Comparison of ENCODE assay signal across 1 cellular context in the genomic region with DNA sequence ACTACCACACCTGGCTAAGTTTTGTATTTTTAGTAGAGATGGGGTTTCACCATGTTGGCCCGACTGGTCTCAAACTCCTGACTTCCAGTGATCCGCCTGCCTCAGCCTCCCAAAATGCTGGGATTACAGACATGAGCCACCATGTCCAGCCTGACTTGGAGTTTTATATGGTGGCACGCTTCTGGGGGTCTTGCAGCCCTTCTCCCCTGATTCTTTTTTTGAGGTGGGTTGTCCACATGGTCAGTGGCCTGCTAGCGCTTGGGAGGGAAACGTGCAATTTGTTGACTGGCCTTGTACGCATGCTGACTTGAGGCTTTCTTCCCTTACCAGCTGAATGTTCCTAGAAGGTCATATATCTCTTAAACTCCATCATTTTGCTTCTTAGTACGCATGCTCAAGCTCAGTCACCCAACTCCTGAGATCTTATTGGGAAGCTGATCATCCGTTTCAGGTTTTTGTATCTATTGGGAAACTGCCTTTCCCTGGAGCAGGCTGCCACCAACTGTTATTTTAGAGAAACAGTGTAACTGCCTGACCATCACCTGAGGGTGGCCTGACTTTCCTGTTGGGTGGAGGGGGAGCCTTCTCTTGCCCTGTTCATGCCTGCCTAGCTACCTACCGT.
TF ChIP-seq lines count a peak whose summit lies in the region.

No MANE protein-coding gene starts in this region.

TF ChIP-seq in H1, 55 proteins besides CTCF, POLR2A, EP300 and RAD21 (continued from another document):
- TF ChIP-seq, protein P1, sequence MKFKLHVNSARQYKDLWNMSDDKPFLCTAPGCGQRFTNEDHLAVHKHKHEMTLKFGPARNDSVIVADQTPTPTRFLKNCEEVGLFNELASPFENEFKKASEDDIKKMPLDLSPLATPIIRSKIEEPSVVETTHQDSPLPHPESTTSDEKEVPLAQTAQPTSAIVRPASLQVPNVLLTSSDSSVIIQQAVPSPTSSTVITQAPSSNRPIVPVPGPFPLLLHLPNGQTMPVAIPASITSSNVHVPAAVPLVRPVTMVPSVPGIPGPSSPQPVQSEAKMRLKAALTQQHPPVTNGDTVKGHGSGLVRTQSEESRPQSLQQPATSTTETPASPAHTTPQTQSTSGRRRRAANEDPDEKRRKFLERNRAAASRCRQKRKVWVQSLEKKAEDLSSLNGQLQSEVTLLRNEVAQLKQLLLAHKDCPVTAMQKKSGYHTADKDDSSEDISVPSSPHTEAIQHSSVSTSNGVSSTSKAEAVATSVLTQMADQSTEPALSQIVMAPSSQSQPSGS (IDR thresholded peaks at IDR 0.05; ENCODE audit: low read length) = no peak
- TF ChIP-seq RXRA (IDR thresholded peaks at IDR 0.05; ENCODE audit: insufficient read depth, low read depth, low read length) = no peak
- no peak for TF ChIP-seq JUND (IDR thresholded peaks at IDR 0.05; ENCODE audit: low read length)
- TF ChIP-seq KDM1A (IDR thresholded peaks at IDR 0.05; ENCODE audit: borderline replicate concordance, low read length) = no peak
- no peak for TF ChIP-seq EZH2 (IDR thresholded peaks at IDR 0.05; ENCODE audit: low read depth, low read length, severe bottlenecking)
- no peak for TF ChIP-seq FOSL1 (IDR thresholded peaks at IDR 0.05; ENCODE audit: insufficient read depth, low read depth, low read length)
- TF ChIP-seq EGR1 (IDR thresholded peaks at IDR 0.05; ENCODE audit: borderline replicate concordance, low read depth, low read length) = no peak
- no peak for TF ChIP-seq HDAC6 (IDR thresholded peaks at IDR 0.05; ENCODE audit: low read depth, low read length)
- TF ChIP-seq, protein P2, sequence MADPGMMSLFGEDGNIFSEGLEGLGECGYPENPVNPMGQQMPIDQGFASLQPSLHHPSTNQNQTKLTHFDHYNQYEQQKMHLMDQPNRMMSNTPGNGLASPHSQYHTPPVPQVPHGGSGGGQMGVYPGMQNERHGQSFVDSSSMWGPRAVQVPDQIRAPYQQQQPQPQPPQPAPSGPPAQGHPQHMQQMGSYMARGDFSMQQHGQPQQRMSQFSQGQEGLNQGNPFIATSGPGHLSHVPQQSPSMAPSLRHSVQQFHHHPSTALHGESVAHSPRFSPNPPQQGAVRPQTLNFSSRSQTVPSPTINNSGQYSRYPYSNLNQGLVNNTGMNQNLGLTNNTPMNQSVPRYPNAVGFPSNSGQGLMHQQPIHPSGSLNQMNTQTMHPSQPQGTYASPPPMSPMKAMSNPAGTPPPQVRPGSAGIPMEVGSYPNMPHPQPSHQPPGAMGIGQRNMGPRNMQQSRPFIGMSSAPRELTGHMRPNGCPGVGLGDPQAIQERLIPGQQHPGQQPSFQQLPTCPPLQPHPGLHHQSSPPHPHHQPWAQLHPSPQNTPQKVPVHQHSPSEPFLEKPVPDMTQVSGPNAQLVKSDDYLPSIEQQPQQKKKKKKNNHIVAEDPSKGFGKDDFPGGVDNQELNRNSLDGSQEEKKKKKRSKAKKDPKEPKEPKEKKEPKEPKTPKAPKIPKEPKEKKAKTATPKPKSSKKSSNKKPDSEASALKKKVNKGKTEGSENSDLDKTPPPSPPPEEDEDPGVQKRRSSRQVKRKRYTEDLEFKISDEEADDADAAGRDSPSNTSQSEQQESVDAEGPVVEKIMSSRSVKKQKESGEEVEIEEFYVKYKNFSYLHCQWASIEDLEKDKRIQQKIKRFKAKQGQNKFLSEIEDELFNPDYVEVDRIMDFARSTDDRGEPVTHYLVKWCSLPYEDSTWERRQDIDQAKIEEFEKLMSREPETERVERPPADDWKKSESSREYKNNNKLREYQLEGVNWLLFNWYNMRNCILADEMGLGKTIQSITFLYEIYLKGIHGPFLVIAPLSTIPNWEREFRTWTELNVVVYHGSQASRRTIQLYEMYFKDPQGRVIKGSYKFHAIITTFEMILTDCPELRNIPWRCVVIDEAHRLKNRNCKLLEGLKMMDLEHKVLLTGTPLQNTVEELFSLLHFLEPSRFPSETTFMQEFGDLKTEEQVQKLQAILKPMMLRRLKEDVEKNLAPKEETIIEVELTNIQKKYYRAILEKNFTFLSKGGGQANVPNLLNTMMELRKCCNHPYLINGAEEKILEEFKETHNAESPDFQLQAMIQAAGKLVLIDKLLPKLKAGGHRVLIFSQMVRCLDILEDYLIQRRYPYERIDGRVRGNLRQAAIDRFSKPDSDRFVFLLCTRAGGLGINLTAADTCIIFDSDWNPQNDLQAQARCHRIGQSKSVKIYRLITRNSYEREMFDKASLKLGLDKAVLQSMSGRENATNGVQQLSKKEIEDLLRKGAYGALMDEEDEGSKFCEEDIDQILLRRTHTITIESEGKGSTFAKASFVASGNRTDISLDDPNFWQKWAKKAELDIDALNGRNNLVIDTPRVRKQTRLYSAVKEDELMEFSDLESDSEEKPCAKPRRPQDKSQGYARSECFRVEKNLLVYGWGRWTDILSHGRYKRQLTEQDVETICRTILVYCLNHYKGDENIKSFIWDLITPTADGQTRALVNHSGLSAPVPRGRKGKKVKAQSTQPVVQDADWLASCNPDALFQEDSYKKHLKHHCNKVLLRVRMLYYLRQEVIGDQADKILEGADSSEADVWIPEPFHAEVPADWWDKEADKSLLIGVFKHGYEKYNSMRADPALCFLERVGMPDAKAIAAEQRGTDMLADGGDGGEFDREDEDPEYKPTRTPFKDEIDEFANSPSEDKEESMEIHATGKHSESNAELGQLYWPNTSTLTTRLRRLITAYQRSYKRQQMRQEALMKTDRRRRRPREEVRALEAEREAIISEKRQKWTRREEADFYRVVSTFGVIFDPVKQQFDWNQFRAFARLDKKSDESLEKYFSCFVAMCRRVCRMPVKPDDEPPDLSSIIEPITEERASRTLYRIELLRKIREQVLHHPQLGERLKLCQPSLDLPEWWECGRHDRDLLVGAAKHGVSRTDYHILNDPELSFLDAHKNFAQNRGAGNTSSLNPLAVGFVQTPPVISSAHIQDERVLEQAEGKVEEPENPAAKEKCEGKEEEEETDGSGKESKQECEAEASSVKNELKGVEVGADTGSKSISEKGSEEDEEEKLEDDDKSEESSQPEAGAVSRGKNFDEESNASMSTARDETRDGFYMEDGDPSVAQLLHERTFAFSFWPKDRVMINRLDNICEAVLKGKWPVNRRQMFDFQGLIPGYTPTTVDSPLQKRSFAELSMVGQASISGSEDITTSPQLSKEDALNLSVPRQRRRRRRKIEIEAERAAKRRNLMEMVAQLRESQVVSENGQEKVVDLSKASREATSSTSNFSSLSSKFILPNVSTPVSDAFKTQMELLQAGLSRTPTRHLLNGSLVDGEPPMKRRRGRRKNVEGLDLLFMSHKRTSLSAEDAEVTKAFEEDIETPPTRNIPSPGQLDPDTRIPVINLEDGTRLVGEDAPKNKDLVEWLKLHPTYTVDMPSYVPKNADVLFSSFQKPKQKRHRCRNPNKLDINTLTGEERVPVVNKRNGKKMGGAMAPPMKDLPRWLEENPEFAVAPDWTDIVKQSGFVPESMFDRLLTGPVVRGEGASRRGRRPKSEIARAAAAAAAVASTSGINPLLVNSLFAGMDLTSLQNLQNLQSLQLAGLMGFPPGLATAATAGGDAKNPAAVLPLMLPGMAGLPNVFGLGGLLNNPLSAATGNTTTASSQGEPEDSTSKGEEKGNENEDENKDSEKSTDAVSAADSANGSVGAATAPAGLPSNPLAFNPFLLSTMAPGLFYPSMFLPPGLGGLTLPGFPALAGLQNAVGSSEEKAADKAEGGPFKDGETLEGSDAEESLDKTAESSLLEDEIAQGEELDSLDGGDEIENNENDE (IDR thresholded peaks at IDR 0.05; ENCODE audit: insufficient replicate concordance, low read length) = no peak
- TF ChIP-seq BACH1 (IDR thresholded peaks at IDR 0.05; ENCODE audit: low read length) = no peak
- no peak for TF ChIP-seq BCL11A (IDR thresholded peaks at IDR 0.05; ENCODE audit: low read depth in 2 of 2, low read length in 2 of 2)
- TF ChIP-seq SIRT6 (IDR thresholded peaks at IDR 0.05; ENCODE audit: low read length) = no peak
- no peak for TF ChIP-seq CBX8 (IDR thresholded peaks at IDR 0.05; ENCODE audit: borderline replicate concordance, low read depth, low read length)
